In genomic region chr21:41879190-41879998, GRCh38 we compare ENCODE assay signal across 8 cellular contexts. TPM values are rescaled to one million over a fixed set of nuclear protein-coding genes. Genes with fewer than 3 reads are reported as not detected.
DNase-seq lines count a peak whose midpoint lies in the region; ATAC-seq and TF ChIP-seq lines count a peak whose summit lies in the region.

A gene with protein sequence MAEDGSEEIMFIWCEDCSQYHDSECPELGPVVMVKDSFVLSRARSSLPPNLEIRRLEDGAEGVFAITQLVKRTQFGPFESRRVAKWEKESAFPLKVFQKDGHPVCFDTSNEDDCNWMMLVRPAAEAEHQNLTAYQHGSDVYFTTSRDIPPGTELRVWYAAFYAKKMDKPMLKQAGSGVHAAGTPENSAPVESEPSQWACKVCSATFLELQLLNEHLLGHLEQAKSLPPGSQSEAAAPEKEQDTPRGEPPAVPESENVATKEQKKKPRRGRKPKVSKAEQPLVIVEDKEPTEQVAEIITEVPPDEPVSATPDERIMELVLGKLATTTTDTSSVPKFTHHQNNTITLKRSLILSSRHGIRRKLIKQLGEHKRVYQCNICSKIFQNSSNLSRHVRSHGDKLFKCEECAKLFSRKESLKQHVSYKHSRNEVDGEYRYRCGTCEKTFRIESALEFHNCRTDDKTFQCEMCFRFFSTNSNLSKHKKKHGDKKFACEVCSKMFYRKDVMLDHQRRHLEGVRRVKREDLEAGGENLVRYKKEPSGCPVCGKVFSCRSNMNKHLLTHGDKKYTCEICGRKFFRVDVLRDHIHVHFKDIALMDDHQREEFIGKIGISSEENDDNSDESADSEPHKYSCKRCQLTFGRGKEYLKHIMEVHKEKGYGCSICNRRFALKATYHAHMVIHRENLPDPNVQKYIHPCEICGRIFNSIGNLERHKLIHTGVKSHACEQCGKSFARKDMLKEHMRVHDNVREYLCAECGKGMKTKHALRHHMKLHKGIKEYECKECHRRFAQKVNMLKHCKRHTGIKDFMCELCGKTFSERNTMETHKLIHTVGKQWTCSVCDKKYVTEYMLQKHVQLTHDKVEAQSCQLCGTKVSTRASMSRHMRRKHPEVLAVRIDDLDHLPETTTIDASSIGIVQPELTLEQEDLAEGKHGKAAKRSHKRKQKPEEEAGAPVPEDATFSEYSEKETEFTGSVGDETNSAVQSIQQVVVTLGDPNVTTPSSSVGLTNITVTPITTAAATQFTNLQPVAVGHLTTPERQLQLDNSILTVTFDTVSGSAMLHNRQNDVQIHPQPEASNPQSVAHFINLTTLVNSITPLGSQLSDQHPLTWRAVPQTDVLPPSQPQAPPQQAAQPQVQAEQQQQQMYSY (minus strand): TSS chr21:41879344. CDS start chr21:41860363, 18,981 bp downstream.

- DNase-seq in AG04449 (ENCODE audit: low read depth, low spot score), result peak; percentile 44
- DNase-seq in NCI-H345 treated with DMSO at 0.1 percent for 48 hours (lab: John Stamatoyannopoulos, UW; ENCODE audit: unreplicated experiment), result peak; percentile 64
- peak; percentile 91 for DNase-seq in activated CD4-positive, alpha-beta T cell treated with anti-CD3 and anti-CD28 coated beads for 48 hours
- peak; percentile 85 for DNase-seq in left lobe of liver (ENCODE audit: low spot score)
- DNase-seq in stimulated activated CD4-positive, alpha-beta T cell treated with anti-CD3 and anti-CD28 coated beads, Interleukin-2, amount 100 ng/mL, for 24 hours, result peak; percentile 88 to 89

- ATAC-seq in HG03095 (IDR thresholded peaks at IDR 0.05; ENCODE audit: unreplicated experiment) (peak; percentile 53), left lobe of liver (peak; percentile 76)

- peak within 1 kb of the TSS; percentile 78 for H3K4me3 ChIP-seq in AG04449 (ENCODE audit: low read depth, low read length)

- POLR2A ChIA-PET in AG04449 (lab: Yijun Ruan, JAX), result interaction anchor here (1.0 to 2.0 kb wide), 3 partner anchors 123 to 264 kb away, joined by 3 to 7 read pairs (median 3); no protein-coding TSS in a partner anchor

- CTCF ChIA-PET in AG04449 (lab: Yijun Ruan, JAX), result interaction anchor here (0.7 to 2.5 kb wide), 5 partner anchors 19 to 242 kb away, joined by 3 to 15 read pairs (median 4); no protein-coding TSS in a partner anchor

- H3K27ac ChIP-seq in cingulate gyrus (ENCODE audit: low read depth, low read length), result peak within 1 kb of the TSS; percentile 69

- TF ChIP-seq CTCF in AG04449 (IDR thresholded peaks at IDR 0.05; ENCODE audit: insufficient read depth, low read length, missing control alignments), result no peak

- peak; percentile 43 for TF ChIP-seq POLR2A in GM18526 (IDR thresholded peaks at IDR 0.05; ENCODE audit: extremely low read depth, insufficient read length)

RNA-seq across cellular contexts. Expression of the gene that starts here (rescaled TPM):
- 3.2 TPM for total RNA-seq in left lobe of liver

Comparison
In these comparisons a context has a peak if more than half of its experiments do, and no peak if none do; other contexts are left out.
1. Peak in every context shown above with its lines: DNase-seq, ATAC-seq, H3K4me3 ChIP-seq and H3K27ac ChIP-seq.